Comparison of ENCODE assay signal across 22 cellular contexts in genomic region chr21:32887026-32887425, GRCh38.
DNase-seq lines count a peak whose midpoint lies in the region; ATAC-seq and TF ChIP-seq lines count a peak whose summit lies in the region.
"Had no signal": no experiment of that assay in that cellular context is flagged by ENCODE, and none has a peak within 500 bp of the region (broad histone marks: within the 10 kb centered on the region; RNA-seq: fewer than 3 reads in every experiment).

No MANE protein-coding gene starts in this region.

- no peaks in the 10 kb centered on the region for H3K9me3 Mint-ChIP-seq in activated CD8-positive, alpha-beta T cell treated with anti-CD3 and anti-CD28 coated beads, Interleukin-2, amount 10 ng/mL, durations not matched to agents 7 days and 5 days (ENCODE audit: insufficient read depth)
- H3K9me3 Mint-ChIP-seq in activated CD8-positive, alpha-beta T cell treated with anti-CD3 and anti-CD28 coated beads for 36 hours, result no peaks in the 10 kb centered on the region
- no peaks in the 10 kb centered on the region for H3K9me3 Mint-ChIP-seq in CD4-positive, alpha-beta memory T cell
- no peaks in the 10 kb centered on the region for H3K9me3 Mint-ChIP-seq in T-cell
- H3K9me3 Mint-ChIP-seq in naive thymus-derived CD4-positive, alpha-beta T cell, result peaks cover 0 to 3% (median 0%) of the 10 kb centered on the region in 11 donors
- H3K9me3 Mint-ChIP-seq: WTC11 had no signal

- no peaks in the 10 kb centered on the region for H3K36me3 ChIP-seq in CD4-positive, alpha-beta memory T cell (ENCODE audit: insufficient read depth, low read length)
- no peaks in the 10 kb centered on the region for H3K36me3 ChIP-seq in naive thymus-derived CD4-positive, alpha-beta T cell (ENCODE audit: control insufficient read depth in 2 of 3, insufficient read depth in 3 of 3, low read length in 3 of 3)

- TF ChIP-seq CTCF in activated CD8-positive, alpha-beta T cell treated with anti-CD3 and anti-CD28 coated beads for 36 hours (IDR thresholded peaks at IDR 0.05), result no peak

- peak overlapping the region; percentile 53 for H3K27ac ChIP-seq in CD4-positive, alpha-beta memory T cell (ENCODE audit: low read depth, low read length)
- H3K27ac ChIP-seq in naive thymus-derived CD4-positive, alpha-beta T cell (ENCODE audit: low read depth, low read length), result peak overlapping the region; percentile 42
- H3K27ac ChIP-seq: body of pancreas, KMS-11, psoas muscle had no signal

- ATAC-seq in activated CD8-positive, alpha-beta T cell treated with anti-CD3 and anti-CD28 coated beads, Interleukin-2, amount 10 ng/mL, durations not matched to agents 7 days and 5 days, result no peak
- ATAC-seq in activated CD8-positive, alpha-beta T cell treated with anti-CD3 and anti-CD28 coated beads for 36 hours, result no peak
- no peak for ATAC-seq in T-cell (replicated peaks in 1 of 4)
- ATAC-seq in naive thymus-derived CD4-positive, alpha-beta T cell, result no peak
- ATAC-seq in HG02610 (IDR thresholded peaks at IDR 0.05; ENCODE audit: unreplicated experiment), result no peak
- ATAC-seq in GM18517 (IDR thresholded peaks at IDR 0.05; ENCODE audit: unreplicated experiment), result no peak
- ATAC-seq: body of pancreas, GM12878, psoas muscle, WTC11 had no signal

- H3K27ac Mint-ChIP-seq in activated CD8-positive, alpha-beta T cell treated with anti-CD3 and anti-CD28 coated beads, Interleukin-2, amount 10 ng/mL, durations not matched to agents 7 days and 5 days, result no peak overlapping the region
- H3K27ac Mint-ChIP-seq in activated CD8-positive, alpha-beta T cell treated with anti-CD3 and anti-CD28 coated beads for 36 hours, result no peak overlapping the region
- H3K27ac Mint-ChIP-seq in CD4-positive, alpha-beta memory T cell, result peak overlapping the region; percentile 65 to 95 (median 90)
- H3K27ac Mint-ChIP-seq in T-cell, result peak overlapping the region; percentile 87 to 92
- peak overlapping the region in 6 of 9 donors; percentile 48 to 94 (median 82) for H3K27ac Mint-ChIP-seq in naive thymus-derived CD4-positive, alpha-beta T cell
- H3K27ac Mint-ChIP-seq: B cell, WTC11 had no signal

- POLR2A ChIA-PET in activated CD8-positive, alpha-beta T cell treated with anti-CD3 and anti-CD28 coated beads, Interleukin-2, amount 10 ng/mL, durations not matched to agents 7 days and 5 days (lab: Charles Lee), result no interaction called here
- POLR2A ChIA-PET in activated CD8-positive, alpha-beta T cell treated with anti-CD3 and anti-CD28 coated beads for 36 hours (lab: Charles Lee), result no interaction called here
- POLR2A ChIA-PET in CD4-positive, alpha-beta memory T cell (lab: Charles Lee; ENCODE audit: partially characterized antibody), result interaction anchor here (1.0 to 2.2 kb wide), 2 partner anchors 45 to 299 kb away, joined by 4 to 9 read pairs; no protein-coding TSS in a partner anchor
- POLR2A ChIA-PET in T-cell (lab: Charles Lee), result no interaction called here
- POLR2A ChIA-PET in naive thymus-derived CD4-positive, alpha-beta T cell (lab: Charles Lee), result no interaction called here

- no peak for DNase-seq in activated CD8-positive, alpha-beta T cell treated with anti-CD3 and anti-CD28 coated beads, Interleukin-2, amount 10 ng/mL, durations not matched to agents 7 days and 5 days
- no peak for DNase-seq in activated CD8-positive, alpha-beta T cell treated with anti-CD3 and anti-CD28 coated beads for 36 hours
- DNase-seq in CD4-positive, alpha-beta memory T cell, result peak in 1 of 5 donors; percentile 4
- no peak for DNase-seq in T-cell
- DNase-seq in naive thymus-derived CD4-positive, alpha-beta T cell, result no peak
- DNase-seq in OCI-M1 (lab: John Stamatoyannopoulos, UW), result no peak
- DNase-seq: body of pancreas, Caco-2, H7, kidney glomerular epithelial cell, NCI-H1048, NCI-H187 treated with DMSO at 0.1 percent for 48 hours, NCI-H226, NCI-H748 treated with DMSO at 0.1 percent for 48 hours, nucleus accumbens, psoas muscle had no signal

- no peaks in the 10 kb centered on the region for H3K9me3 ChIP-seq in CD4-positive, alpha-beta memory T cell (ENCODE audit: control insufficient read depth in 1 of 2, low read length in 2 of 2)
- no peaks in the 10 kb centered on the region for H3K9me3 ChIP-seq in naive thymus-derived CD4-positive, alpha-beta T cell (ENCODE audit: control insufficient read depth in 2 of 3, low read length in 3 of 3)
- H3K9me3 ChIP-seq: body of pancreas, Caco-2, psoas muscle had no signal

- H3K4me1 ChIP-seq in CD4-positive, alpha-beta memory T cell (ENCODE audit: insufficient read depth, low read length), result peaks cover 11% of the 10 kb centered on the region
- peaks cover 0 to 6% of the 10 kb centered on the region in 2 donors for H3K4me1 ChIP-seq in naive thymus-derived CD4-positive, alpha-beta T cell (ENCODE audit: control insufficient read depth in 2 of 2, insufficient read depth in 2 of 2, low read length in 2 of 2)
- H3K4me1 ChIP-seq: body of pancreas, Caco-2, psoas muscle had no signal

- no peaks in the 10 kb centered on the region for H3K36me3 Mint-ChIP-seq in activated CD8-positive, alpha-beta T cell treated with anti-CD3 and anti-CD28 coated beads, Interleukin-2, amount 10 ng/mL, durations not matched to agents 7 days and 5 days (ENCODE audit: low read depth)
- H3K36me3 Mint-ChIP-seq in activated CD8-positive, alpha-beta T cell treated with anti-CD3 and anti-CD28 coated beads for 36 hours (ENCODE audit: low read depth), result no peaks in the 10 kb centered on the region
- H3K36me3 Mint-ChIP-seq in CD4-positive, alpha-beta memory T cell, result no peaks in the 10 kb centered on the region
- H3K36me3 Mint-ChIP-seq in T-cell, result no peaks in the 10 kb centered on the region
- no peaks in the 10 kb centered on the region for H3K36me3 Mint-ChIP-seq in naive thymus-derived CD4-positive, alpha-beta T cell
- H3K36me3 Mint-ChIP-seq: WTC11 had no signal

- H3K4me3 ChIP-seq in CD4-positive, alpha-beta memory T cell (ENCODE audit: low read length in 2 of 2), result peak overlapping the region; percentile 41 to 53
- H3K4me3 ChIP-seq in naive thymus-derived CD4-positive, alpha-beta T cell (ENCODE audit: low read length), result peak overlapping the region; percentile 48
- H3K4me3 ChIP-seq: body of pancreas, GM12878, psoas muscle had no signal

- peaks cover 2% of the 10 kb centered on the region for H3K4me1 Mint-ChIP-seq in activated CD8-positive, alpha-beta T cell treated with anti-CD3 and anti-CD28 coated beads, Interleukin-2, amount 10 ng/mL, durations not matched to agents 7 days and 5 days (ENCODE audit: low read depth)
- peaks cover 5% of the 10 kb centered on the region for H3K4me1 Mint-ChIP-seq in activated CD8-positive, alpha-beta T cell treated with anti-CD3 and anti-CD28 coated beads for 36 hours (ENCODE audit: low read depth)
- H3K4me1 Mint-ChIP-seq in CD4-positive, alpha-beta memory T cell, result peaks cover 13 to 19% (median 15%) of the 10 kb centered on the region in 4 donors
- peaks cover 14 to 15% (median 14%) of the 10 kb centered on the region in 3 donors for H3K4me1 Mint-ChIP-seq in T-cell
- H3K4me1 Mint-ChIP-seq in naive thymus-derived CD4-positive, alpha-beta T cell, result peaks cover 0 to 17% (median 15%) of the 10 kb centered on the region in 7 donors
- H3K4me1 Mint-ChIP-seq: B cell, WTC11 had no signal

- H3K27me3 ChIP-seq in CD4-positive, alpha-beta memory T cell (ENCODE audit: insufficient read depth, low read length), result no peaks in the 10 kb centered on the region
- no peaks in the 10 kb centered on the region for H3K27me3 ChIP-seq in naive thymus-derived CD4-positive, alpha-beta T cell (ENCODE audit: control insufficient read depth in 2 of 2, insufficient read depth in 2 of 2, low read length in 2 of 2)
- H3K27me3 ChIP-seq: body of pancreas had no signal

- intact Hi-C loops in activated CD8-positive, alpha-beta T cell treated with anti-CD3 and anti-CD28 coated beads for 36 hours (cut with micrococcal nuclease), result no loop called here
- intact Hi-C loops in CD4-positive, alpha-beta memory T cell (cut with micrococcal nuclease), result no loop called here
- intact Hi-C loops in naive thymus-derived CD4-positive, alpha-beta T cell (cut with micrococcal nuclease), result no loop called here

- peak overlapping the region; percentile 51 for H3K4me3 Mint-ChIP-seq in activated CD8-positive, alpha-beta T cell treated with anti-CD3 and anti-CD28 coated beads, Interleukin-2, amount 10 ng/mL, durations not matched to agents 7 days and 5 days
- H3K4me3 Mint-ChIP-seq in activated CD8-positive, alpha-beta T cell treated with anti-CD3 and anti-CD28 coated beads for 36 hours, result no peak overlapping the region
- peak overlapping the region in 7 of 8 donors; percentile 83 to 92 (median 90) for H3K4me3 Mint-ChIP-seq in CD4-positive, alpha-beta memory T cell
- H3K4me3 Mint-ChIP-seq in T-cell, result peak overlapping the region; percentile 59 to 80 (median 70)
- H3K4me3 Mint-ChIP-seq in naive thymus-derived CD4-positive, alpha-beta T cell, result peak overlapping the region; percentile 38 to 87 (median 77)
- H3K4me3 Mint-ChIP-seq: B cell, WTC11 had no signal

- CTCF ChIA-PET in activated CD8-positive, alpha-beta T cell treated with anti-CD3 and anti-CD28 coated beads, Interleukin-2, amount 10 ng/mL, durations not matched to agents 7 days and 5 days (lab: Charles Lee), result no interaction called here
- CTCF ChIA-PET in activated CD8-positive, alpha-beta T cell treated with anti-CD3 and anti-CD28 coated beads for 36 hours (lab: Charles Lee), result interaction anchor here (1.0 to 1.8 kb wide), 4 partner anchors 25 to 53 kb away, joined by 3 to 8 read pairs (median 6); no protein-coding TSS in a partner anchor
- CTCF ChIA-PET in CD4-positive, alpha-beta memory T cell (lab: Charles Lee; ENCODE audit: partially characterized antibody), result interaction anchor here (0.7 to 7.5 kb wide), 11 partner anchors 18 to 310 kb away, joined by 3 to 42 read pairs (median 5); no protein-coding TSS in a partner anchor
- CTCF ChIA-PET in T-cell (lab: Charles Lee), result interaction anchor here in 1 of 2 donors (0.6 to 1.0 kb wide), 2 partner anchors 36 to 53 kb away, joined by 3 to 6 read pairs; no protein-coding TSS in a partner anchor
- CTCF ChIA-PET in naive thymus-derived CD4-positive, alpha-beta T cell (lab: Charles Lee), result interaction anchor here (1.3 to 1.4 kb wide), 2 partner anchors 53 to 310 kb away, joined by 3 to 4 read pairs; no protein-coding TSS in a partner anchor

- peaks cover 2% of the 10 kb centered on the region for H3K27me3 Mint-ChIP-seq in activated CD8-positive, alpha-beta T cell treated with anti-CD3 and anti-CD28 coated beads, Interleukin-2, amount 10 ng/mL, durations not matched to agents 7 days and 5 days (ENCODE audit: low read depth)
- peaks cover 2% of the 10 kb centered on the region for H3K27me3 Mint-ChIP-seq in activated CD8-positive, alpha-beta T cell treated with anti-CD3 and anti-CD28 coated beads for 36 hours
- peaks cover 0 to 2% of the 10 kb centered on the region in 2 donors for H3K27me3 Mint-ChIP-seq in CD4-positive, alpha-beta memory T cell
- H3K27me3 Mint-ChIP-seq in T-cell, result peaks cover 8% of the 10 kb centered on the region in 2 donors
- peaks cover 0 to 23% (median 6%) of the 10 kb centered on the region in 5 donors for H3K27me3 Mint-ChIP-seq in naive thymus-derived CD4-positive, alpha-beta T cell

Comparison
In these comparisons a context has a peak if more than half of its experiments do, and no peak if none do; other contexts are left out.
1. H3K27ac Mint-ChIP-seq: peak in CD4-positive, alpha-beta memory T cell (7 of 7), T-cell (2 of 2) and naive thymus-derived CD4-positive, alpha-beta T cell (6 of 9); none in activated CD8-positive, alpha-beta T cell treated with anti-CD3 and anti-CD28 coated beads, Interleukin-2, amount 10 ng/mL, durations not matched to agents 7 days and 5 days (single experiment) and activated CD8-positive, alpha-beta T cell treated with anti-CD3 and anti-CD28 coated beads for 36 hours (single experiment).